Comparison of ENCODE assay signal across 10 cellular contexts in genomic region chr9:127796899-127797370, GRCh38. TPM values are rescaled to one million over a fixed set of nuclear protein-coding genes. Genes with fewer than 3 reads are reported as not detected.
DNase-seq lines count a peak whose midpoint lies in the region; ATAC-seq, FAIRE-seq and TF ChIP-seq lines count a peak whose summit lies in the region.
"Had no signal": no experiment of that assay in that cellular context is flagged by ENCODE, and none has a peak within 500 bp of the region (broad histone marks: within the 10 kb centered on the region; RNA-seq: fewer than 3 reads in every experiment).

No MANE protein-coding gene starts in this region.

- H3K27ac ChIP-seq in skeletal muscle tissue (ENCODE audit: low read depth, low read length) = peak overlapping the region; percentile 15

- TF ChIP-seq CTCF in brain (conservative IDR thresholded peaks at IDR 0.05) = no peak

- peaks cover 8% of the 10 kb centered on the region for H3K36me3 Mint-ChIP-seq in T-helper 1 cell treated with Interleukin-12 subunit alpha and Interleukin-12 subunit beta and Interleukin-4 antibody, amounts not matched to agents 30 μg/mL and 1 μg/mL, for 36 hours (ENCODE audit: low read depth)
- peaks cover 7% of the 10 kb centered on the region for H3K36me3 Mint-ChIP-seq in brain

- no peak for ATAC-seq in HG02870 (IDR thresholded peaks at IDR 0.05; ENCODE audit: unreplicated experiment)

- H3K4me1 ChIP-seq in skeletal muscle tissue (ENCODE audit: control insufficient read depth in 3 of 3, insufficient read depth in 3 of 3, low read length in 3 of 3) = peaks cover 17 to 21% (median 19%) of the 10 kb centered on the region in 3 donors

- no peak for FAIRE-seq in RCC 7860 (lab: Jason Lieb, UNC)

- no peaks in the 10 kb centered on the region for H3K27me3 ChIP-seq in skeletal muscle tissue (ENCODE audit: control insufficient read depth in 3 of 3, insufficient read depth in 3 of 3, low read length in 3 of 3)

- H3K27me3 Mint-ChIP-seq in T-helper 1 cell treated with Interleukin-12 subunit alpha and Interleukin-12 subunit beta and Interleukin-4 antibody, amounts not matched to agents 30 μg/mL and 1 μg/mL, for 36 hours (ENCODE audit: low read depth) = no peaks in the 10 kb centered on the region
- H3K27me3 Mint-ChIP-seq in brain = no peaks in the 10 kb centered on the region

- H3K4me3 ChIP-seq in skeletal muscle tissue (ENCODE audit: low read length in 3 of 3) = no peak overlapping the region

- no peak for DNase-seq in T-helper 1 cell
- DNase-seq in NCI-H1092 treated with DMSO at 0.1 percent for 48 hours (lab: John Stamatoyannopoulos, UW) = peak; percentile 63
- no peak for DNase-seq in NCI-H524 treated with DMSO at 0.1 percent for 48 hours (lab: John Stamatoyannopoulos, UW)
- DNase-seq in RCC 7860 (ENCODE audit: low spot score) = no peak
- DNase-seq: cerebellar nuclear complex, NCI-H187 had no signal

- peaks cover 0 to 6% (median 0%) of the 10 kb centered on the region in 3 donors for H3K36me3 ChIP-seq in skeletal muscle tissue (ENCODE audit: control insufficient read depth in 3 of 3, insufficient read depth in 3 of 3, low read length in 3 of 3)

- peaks cover 21% of the 10 kb centered on the region for H3K4me1 Mint-ChIP-seq in T-helper 1 cell treated with Interleukin-12 subunit alpha and Interleukin-12 subunit beta and Interleukin-4 antibody, amounts not matched to agents 30 μg/mL and 1 μg/mL, for 36 hours (ENCODE audit: low read depth)
- H3K4me1 Mint-ChIP-seq in brain = peaks cover 21% of the 10 kb centered on the region

- H3K9me3 Mint-ChIP-seq in T-helper 1 cell treated with Interleukin-12 subunit alpha and Interleukin-12 subunit beta and Interleukin-4 antibody, amounts not matched to agents 30 μg/mL and 1 μg/mL, for 36 hours = no peaks in the 10 kb centered on the region
- no peaks in the 10 kb centered on the region for H3K9me3 Mint-ChIP-seq in brain

- peak overlapping the region; percentile 76 for H3K27ac Mint-ChIP-seq in T-helper 1 cell treated with Interleukin-12 subunit alpha and Interleukin-12 subunit beta and Interleukin-4 antibody, amounts not matched to agents 30 μg/mL and 1 μg/mL, for 36 hours
- peak overlapping the region in 4 of 5 experiments; percentile 31 to 60 (median 46) for H3K27ac Mint-ChIP-seq in brain

- no peaks in the 10 kb centered on the region for H3K9me3 ChIP-seq in skeletal muscle tissue (ENCODE audit: control insufficient read depth in 3 of 3, low read length in 3 of 3)

- H3K9ac ChIP-seq in skeletal muscle tissue (ENCODE audit: low read depth in 1 of 3, low read length in 3 of 3) = peak overlapping the region in 1 of 3 donors; percentile 54

- peak overlapping the region; percentile 79 for H3K4me3 Mint-ChIP-seq in T-helper 1 cell treated with Interleukin-12 subunit alpha and Interleukin-12 subunit beta and Interleukin-4 antibody, amounts not matched to agents 30 μg/mL and 1 μg/mL, for 36 hours
- H3K4me3 Mint-ChIP-seq in brain = peak overlapping the region in 1 of 5 experiments; percentile 16

RNA-seq across cellular contexts. Expression of gene FPGS, which starts 5.7 kb away (rescaled TPM):
- polyA plus RNA-seq in brain (ENCODE audit: insufficient read depth, low read depth, low replicate concordance) = 55.8 TPM
- 41.2 TPM for total RNA-seq in skeletal muscle tissue

RNA-seq across cellular contexts. Expression of gene CDK9, which starts 11.1 kb away (rescaled TPM):
- polyA plus RNA-seq in brain (ENCODE audit: insufficient read depth, low read depth, low replicate concordance) = 68.6 TPM
- total RNA-seq in skeletal muscle tissue = 33.4 TPM

RNA-seq across cellular contexts. Expression of gene SH2D3C, which starts 18.5 kb away (rescaled TPM):
- polyA plus RNA-seq in brain (ENCODE audit: insufficient read depth, low read depth, low replicate concordance) = 32.2 TPM
- 15.1 TPM for total RNA-seq in skeletal muscle tissue

RNA-seq across cellular contexts. Expression of gene ENG, which starts 57.5 kb away (rescaled TPM):
- polyA plus RNA-seq in brain (ENCODE audit: insufficient read depth, low read depth, low replicate concordance) = 47.3 TPM
- total RNA-seq in skeletal muscle tissue = 9.4 TPM
